In the genomic region with DNA sequence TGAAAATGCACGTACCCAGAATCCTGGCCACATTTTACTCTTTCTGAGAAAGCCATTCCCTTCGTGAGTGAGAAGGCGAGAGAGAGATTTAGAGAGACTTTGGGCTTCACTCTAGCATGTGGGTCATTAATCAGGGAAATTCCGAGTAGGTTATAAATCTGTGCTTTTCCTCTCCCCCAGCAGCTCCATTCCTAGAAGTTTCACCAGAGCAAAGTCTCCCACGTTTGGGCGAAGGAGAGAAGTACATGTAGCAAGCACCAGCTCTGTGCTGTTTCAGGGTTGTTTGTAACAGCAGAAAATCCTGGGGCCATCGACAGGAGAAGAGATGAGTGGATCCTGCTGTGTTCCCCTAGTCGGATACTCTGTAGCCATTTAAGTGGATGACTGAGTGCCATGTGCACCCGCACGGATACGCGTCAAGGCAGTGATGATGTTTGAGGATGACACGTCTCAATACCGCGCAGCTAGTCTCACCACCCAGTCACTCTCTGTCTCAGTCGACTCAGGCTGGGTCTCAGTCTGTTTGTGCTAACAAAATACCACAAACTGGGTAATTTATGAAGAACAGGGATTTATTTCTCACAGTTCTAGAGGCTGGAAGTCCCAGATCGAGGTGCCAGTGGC, we compare ENCODE assay signal across 15 cellular contexts.
DNase-seq lines count a peak whose midpoint lies in the region; ATAC-seq and TF ChIP-seq lines count a peak whose summit lies in the region.
"Had no signal": no experiment of that assay in that cellular context is flagged by ENCODE, and none has a peak within 500 bp of the region (broad histone marks: within the 10 kb centered on the region; RNA-seq: fewer than 3 reads in every experiment).

No MANE protein-coding gene starts in this region.

- POLR2A ChIA-PET in A673 (lab: Charles Lee; ENCODE audit: low non-redundant PET), result no interaction called here

- DNase-seq in A673 (ENCODE audit: low spot score) (no peak), NCI-H2227 treated with DMSO at 0.1 percent for 48 hours (lab: John Stamatoyannopoulos, UW) (peak; percentile 45), retina (peak; percentile 57), prostate gland (ENCODE audit: low spot score) (no peak), psoas muscle (no peak), HPDE6-E6E7 (ENCODE audit: extremely low spot score) (no peak), T1000 (lab: John Stamatoyannopoulos, UW) (no peak)
- DNase-seq: 8988T; Calu3; CD8-positive, alpha-beta T cell; DMS79 treated with DMSO at 0.1 percent for 48 hours; EL; H9 had no signal

- H3K27me3 ChIP-seq in A673 (replicated peaks; ENCODE audit: insufficient read depth, low read depth, low read length, poor library complexity) (no peaks in the 10 kb centered on the region), neural cell (ENCODE audit: insufficient read depth, low read depth, low read length) (no peaks in the 10 kb centered on the region), prostate gland (replicated peaks; ENCODE audit: insufficient read depth) (peaks cover 3% of the 10 kb centered on the region), psoas muscle (ENCODE audit: insufficient read depth in 3 of 3, low read length in 2 of 3) (no peaks in the 10 kb centered on the region)
- H3K27me3 ChIP-seq: BLaER1 treated with 17β-estradiol and CSF1 and Interleukin-3, amounts not matched to agents 10 nM and 100 nM had no signal

- H3F3A ChIP-seq in neural cell (ENCODE audit: insufficient read depth, low read length, poor library complexity, severe bottlenecking), result no peaks in the 10 kb centered on the region

- H2AFZ ChIP-seq in neural cell (ENCODE audit: low read depth, low read length), result no peak overlapping the region

- H3K4me3 ChIP-seq in A673 (ENCODE audit: low read depth, low read length, poor library complexity, severe bottlenecking) (no peak overlapping the region), neural cell (ENCODE audit: low read length) (no peak overlapping the region), prostate gland (no peak overlapping the region), psoas muscle (no peak overlapping the region)
- H3K4me3 ChIP-seq: BLaER1 treated with 17β-estradiol and CSF1 and Interleukin-3, amounts not matched to agents 10 nM and 100 nM had no signal

- TF ChIP-seq EP300 in neural cell (conservative IDR thresholded peaks at IDR 0.05; ENCODE audit: poor library complexity, severe bottlenecking), result no peak

- CTCF ChIA-PET in A673 (lab: Charles Lee), result no interaction called here

- intact Hi-C loops in A673 (cut with micrococcal nuclease; ENCODE audit: unreplicated experiment) (no loop called here), prostate gland (cut with DNase I) (no loop called here), psoas muscle (cut with DNase I) (no loop called here)

- no peak for TF ChIP-seq POLR2A in prostate gland (IDR thresholded peaks at IDR 0.05)

- H3K9me3 ChIP-seq in A673 (ENCODE audit: low read depth, low read length, poor library complexity, severe bottlenecking) (no peaks in the 10 kb centered on the region), neural cell (ENCODE audit: low read length) (peaks cover 3% of the 10 kb centered on the region), prostate gland (no peaks in the 10 kb centered on the region), psoas muscle (no peaks in the 10 kb centered on the region)
- H3K9me3 ChIP-seq: BLaER1 treated with 17β-estradiol and CSF1 and Interleukin-3, amounts not matched to agents 10 nM and 100 nM had no signal

- H4K20me1 ChIP-seq in neural cell (ENCODE audit: insufficient read depth), result no peaks in the 10 kb centered on the region
- H4K20me1 ChIP-seq: BLaER1 treated with 17β-estradiol and CSF1 and Interleukin-3, amounts not matched to agents 10 nM and 100 nM had no signal

- ATAC-seq in psoas muscle, result no peak
- ATAC-seq: CD8-positive, alpha-beta T cell had no signal

- BruUV-seq in A673 (replicated peaks; lab: Mats Ljungman, UMichigan), result no TSS peak

- no peak for TF ChIP-seq RAD21 in neural cell (conservative IDR thresholded peaks at IDR 0.05)

- H3K4me2 ChIP-seq in neural cell (ENCODE audit: low read length), result no peak overlapping the region
- H3K4me2 ChIP-seq: BLaER1 treated with 17β-estradiol and CSF1 and Interleukin-3, amounts not matched to agents 10 nM and 100 nM had no signal

- H3K4me1 ChIP-seq in A673 (ENCODE audit: insufficient read depth, low read length, poor library complexity, severe bottlenecking) (peaks cover 24% of the 10 kb centered on the region), prostate gland (replicated peaks) (no peaks in the 10 kb centered on the region), psoas muscle (no peaks in the 10 kb centered on the region)

- H3K9ac ChIP-seq in neural cell (ENCODE audit: low read length), result no peak overlapping the region
- H3K9ac ChIP-seq: BLaER1 treated with 17β-estradiol and CSF1 and Interleukin-3, amounts not matched to agents 10 nM and 100 nM had no signal

- H3K79me2 ChIP-seq in neural cell (replicated peaks; ENCODE audit: insufficient read depth, low read length), result no peaks in the 10 kb centered on the region

- H3K9me2 ChIP-seq in neural cell (ENCODE audit: insufficient read depth, low read length), result no peaks in the 10 kb centered on the region

- H3K36me3 ChIP-seq in A673 (ENCODE audit: insufficient read depth, low read length, poor library complexity, severe bottlenecking) (no peaks in the 10 kb centered on the region), neural cell (ENCODE audit: insufficient read depth, low read length) (no peaks in the 10 kb centered on the region), prostate gland (no peaks in the 10 kb centered on the region), psoas muscle (ENCODE audit: insufficient read depth in 1 of 2, low read depth in 1 of 2) (no peaks in the 10 kb centered on the region)
- H3K36me3 ChIP-seq: BLaER1 treated with 17β-estradiol and CSF1 and Interleukin-3, amounts not matched to agents 10 nM and 100 nM had no signal

- TF ChIP-seq CTCF in A673 (conservative IDR thresholded peaks at IDR 0.05; ENCODE audit: low read depth, low read length) (no peak), neural cell (IDR thresholded peaks at IDR 0.05; ENCODE audit: poor library complexity, severe bottlenecking) (no peak), prostate gland (IDR thresholded peaks at IDR 0.05) (no peak), psoas muscle (IDR thresholded peaks at IDR 0.05) (no peak)

- WGBS in prostate gland, result 69% methylated on average over 17 of the region's 17 CpGs
- 72 to 79% (median 76%) methylated on average over 17 of the region's 17 CpGs for WGBS in psoas muscle, 3 donors

- H3K27ac ChIP-seq in A673 (ENCODE audit: low read depth, low read length, poor library complexity, severe bottlenecking), result peak overlapping the region; percentile 54
- H3K27ac ChIP-seq in neural cell (ENCODE audit: low read length), result peak overlapping the region; percentile 71
- no peak overlapping the region for H3K27ac ChIP-seq in prostate gland
- no peak overlapping the region for H3K27ac ChIP-seq in psoas muscle
- H3K27ac ChIP-seq: BLaER1 treated with 17β-estradiol and CSF1 and Interleukin-3, amounts not matched to agents 10 nM and 100 nM had no signal

TF ChIP-seq in neural cell, 6 proteins besides CTCF, POLR2A, EP300 and RAD21:
- TF ChIP-seq EZH2 (IDR thresholded peaks at IDR 0.05; ENCODE audit: borderline replicate concordance, insufficient read depth, low read length, poor library complexity, severe bottlenecking) (no peak), REST (IDR thresholded peaks at IDR 0.05; ENCODE audit: borderline replicate concordance) (no peak), POLR2AphosphoS5 (IDR thresholded peaks at IDR 0.05) (no peak), TAF1 (IDR thresholded peaks at IDR 0.05; ENCODE audit: low read depth) (no peak), SMC3 (conservative IDR thresholded peaks at IDR 0.05; ENCODE audit: poor library complexity) (no peak), MXI1 (conservative IDR thresholded peaks at IDR 0.05; ENCODE audit: poor library complexity, severe bottlenecking) (no peak)

Comparison
In these comparisons a context has a peak if more than half of its experiments do, and no peak if none do; other contexts are left out.
1. DNase-seq: peak in NCI-H2227 treated with DMSO at 0.1 percent for 48 hours (single experiment) and retina (single experiment); none in A673 (single experiment), prostate gland (single experiment), psoas muscle (0 of 2), HPDE6-E6E7 (single experiment) and T1000 (single experiment).
2. H3K27ac ChIP-seq: peak in A673 (single experiment) and neural cell (single experiment); none in prostate gland (0 of 2) and psoas muscle (single experiment).